Comparison of ENCODE assay signal across 14 cellular contexts in the genomic region with DNA sequence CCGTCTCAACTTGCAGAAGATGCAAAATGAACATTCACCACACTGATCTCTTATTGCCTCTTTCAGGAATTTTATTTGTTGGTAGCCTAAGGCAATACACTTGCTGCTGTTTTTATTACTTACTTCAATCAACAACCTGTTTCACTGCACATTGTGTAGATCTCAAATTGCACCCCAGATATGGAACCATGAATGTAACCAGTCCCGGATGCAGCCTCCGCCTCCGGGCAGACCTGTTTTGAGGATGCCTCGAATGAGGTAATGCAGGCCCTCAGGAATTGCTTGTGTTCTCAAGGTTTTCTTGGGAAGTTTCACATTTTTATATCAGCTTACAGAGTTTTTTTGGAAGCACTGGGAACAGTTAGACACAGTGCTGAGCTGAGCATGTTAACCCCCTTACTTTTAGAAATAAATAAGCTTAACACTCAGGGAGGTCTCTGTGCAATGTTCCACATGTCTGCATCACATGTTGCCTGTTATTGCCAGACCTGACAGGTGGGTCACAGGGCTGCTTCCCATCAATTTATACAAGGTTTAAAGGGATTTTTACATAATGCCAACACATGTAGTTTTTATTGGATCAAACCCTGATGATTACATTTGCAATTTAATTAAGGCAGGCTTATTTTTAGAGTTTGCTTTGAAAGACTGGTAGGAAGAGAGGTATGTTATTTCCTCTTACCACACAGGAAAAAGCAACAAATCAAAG.
A peak's percentile ranks its signal among the peaks of the same experiment; 100 is the strongest.
DNase-seq lines count a peak whose midpoint lies in the region; ATAC-seq and TF ChIP-seq lines count a peak whose summit lies in the region.
"Had no signal": no experiment of that assay in that cellular context is flagged by ENCODE, and none has a peak within 500 bp of the region (broad histone marks: within the 10 kb centered on the region; RNA-seq: fewer than 3 reads in every experiment).

No MANE protein-coding gene starts in this region.

- TF ChIP-seq CTCF in BE2C (IDR thresholded peaks at IDR 0.05; ENCODE audit: low read depth, low read length) (no peak), OCI-LY1 (IDR thresholded peaks at IDR 0.05; ENCODE audit: low read length) (no peak)

- H3K9ac ChIP-seq in OCI-LY1 (ENCODE audit: low read length): no peak overlapping the region

- H3K36me3 ChIP-seq in BE2C: no peaks in the 10 kb centered on the region
- no peaks in the 10 kb centered on the region for H3K36me3 ChIP-seq in OCI-LY1 (ENCODE audit: insufficient read depth, low read length)
- H3K36me3 ChIP-seq in neuron (ENCODE audit: insufficient read depth, low read length): no peaks in the 10 kb centered on the region

- ATAC-seq in HG03097 (IDR thresholded peaks at IDR 0.05; ENCODE audit: low FRiP score, unreplicated experiment): no peak
- ATAC-seq: GM23338 had no signal

- H3K4me3 ChIP-seq in BE2C (ENCODE audit: low read depth, low read length) (peak overlapping the region; percentile 1; the same call in 1 of the 2 replicates), OCI-LY1 (ENCODE audit: low read depth, low read length, poor library complexity, severe bottlenecking) (no peak overlapping the region), neuron (ENCODE audit: low read length) (no peak overlapping the region)
- H3K4me3 ChIP-seq: GM23338 had no signal

- no peaks in the 10 kb centered on the region for H3K79me2 ChIP-seq in OCI-LY1 (ENCODE audit: insufficient read depth, low read length)

- H3K4me2 ChIP-seq in OCI-LY1 (ENCODE audit: low read length): no peak overlapping the region; the same call in 1 of the 2 replicates
- H3K4me2 ChIP-seq: GM23338 had no signal

- H3F3A ChIP-seq in OCI-LY1 (ENCODE audit: insufficient read depth, low read length): no peaks in the 10 kb centered on the region

- no peaks in the 10 kb centered on the region for H3K9me3 ChIP-seq in BE2C
- H3K9me3 ChIP-seq in OCI-LY1 (ENCODE audit: low read length): no peaks in the 10 kb centered on the region
- peaks cover 2% of the 10 kb centered on the region for H3K9me3 ChIP-seq in neuron (ENCODE audit: low read length)

- H3K9me2 ChIP-seq in OCI-LY1 (ENCODE audit: low read depth, low read length): no peaks in the 10 kb centered on the region

- no peak overlapping the region for H2AFZ ChIP-seq in OCI-LY1 (ENCODE audit: low read length)
- peak overlapping the region; percentile 91 for H2AFZ ChIP-seq in neuron (ENCODE audit: low read depth, low read length)
- H2AFZ ChIP-seq: GM23338 had no signal

- H3K4me1 ChIP-seq in BE2C (peaks cover 9% of the 10 kb centered on the region), OCI-LY1 (ENCODE audit: insufficient read depth, low read length, severe bottlenecking) (peaks cover 56% of the 10 kb centered on the region), neuron (ENCODE audit: insufficient read depth, low read length) (peaks cover 13% of the 10 kb centered on the region)

- DNase-seq in BE2C: peak; percentile 73
- peak; percentile 10 for DNase-seq in NCI-H1048 (lab: John Stamatoyannopoulos, UW)
- no peak for DNase-seq in HuH-7 (ENCODE audit: low spot score)
- no peak for DNase-seq in activated CD4-positive, CD25-positive, alpha-beta regulatory T cell treated with anti-CD3 and anti-CD28 coated beads, Interleukin-2, amount 50 U/mL, for 72 hours
- DNase-seq: ACHN; C1 segment of cervical spinal cord; CD4-positive, alpha-beta T cell; DMS153; GDM1; H7 had no signal

- peak overlapping the region; percentile 11 for H3K27ac ChIP-seq in OCI-LY1 (ENCODE audit: low read depth, low read length, poor library complexity, severe bottlenecking)

- H3K27me3 ChIP-seq in BE2C (no peaks in the 10 kb centered on the region), OCI-LY1 (ENCODE audit: insufficient read depth, low read length) (no peaks in the 10 kb centered on the region), neuron (ENCODE audit: insufficient read depth, low read length) (no peaks in the 10 kb centered on the region)

- no peaks in the 10 kb centered on the region for H4K20me1 ChIP-seq in OCI-LY1 (ENCODE audit: insufficient read depth, low read length)

Comparison
In these comparisons a context has a peak if more than half of its experiments do, and no peak if none do; other contexts are left out.
1. DNase-seq: peak in BE2C (single experiment) and NCI-H1048 (single experiment); none in HuH-7 (single experiment) and activated CD4-positive, CD25-positive, alpha-beta regulatory T cell treated with anti-CD3 and anti-CD28 coated beads, Interleukin-2, amount 50 U/mL, for 72 hours (single experiment).